In the genomic region with DNA sequence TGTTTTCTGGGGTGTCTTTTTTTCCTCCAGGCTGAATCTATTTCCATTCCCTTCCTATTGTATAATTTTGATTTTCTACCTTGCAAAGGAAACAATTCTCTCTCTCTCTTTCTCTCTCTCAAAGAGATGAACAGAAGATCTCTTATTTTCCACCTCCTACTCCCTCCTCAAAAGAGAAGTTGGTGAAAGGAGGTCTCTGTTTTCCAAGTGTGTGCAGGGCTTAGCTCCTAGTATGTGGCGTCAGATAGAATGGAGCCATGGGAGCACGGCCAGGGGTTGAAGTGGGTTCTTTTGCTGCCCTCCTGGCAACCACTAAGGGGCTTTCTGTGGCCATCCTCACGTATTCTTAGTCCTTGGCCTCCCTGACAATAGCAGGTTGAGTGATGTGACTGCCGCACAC, we compare ENCODE assay signal across 8 cellular contexts.
DNase-seq lines count a peak whose midpoint lies in the region; ATAC-seq and TF ChIP-seq lines count a peak whose summit lies in the region.

No MANE protein-coding gene starts in this region.

- DNase-seq in cardiac fibroblast (ENCODE audit: low read depth in 2 of 2) (peak in 1 of 2 donors; percentile 5), NCI-H1436 treated with DMSO at 0.1 percent for 48 hours (lab: John Stamatoyannopoulos, UW) (no peak), NCI-H1930 (lab: John Stamatoyannopoulos, UW) (no peak)
- DNase-seq in stimulated activated CD4-positive, alpha-beta T cell treated with anti-CD3 and anti-CD28 coated beads, Interleukin-4, amount 100 ng/mL, for 24 hours, result no peak

- peaks cover 13% of the 10 kb centered on the region for H3K79me2 ChIP-seq in ACC112 (ENCODE audit: control insufficient read depth, insufficient read depth, low read length, unreplicated experiment)

- peaks cover 38% of the 10 kb centered on the region for H3K4me1 ChIP-seq in ACC112 (ENCODE audit: control insufficient read depth, insufficient read depth, low read length, unreplicated experiment)
- peaks cover 23% of the 10 kb centered on the region for H3K4me1 ChIP-seq in mucosa of stomach (ENCODE audit: control insufficient read depth, insufficient read depth, low read length)

- TF ChIP-seq CTCF in cardiac fibroblast (IDR thresholded peaks at IDR 0.05; ENCODE audit: low read depth, low read length), result no peak

- H3K27me3 ChIP-seq in ACC112 (ENCODE audit: insufficient read depth, low read length) (no peaks in the 10 kb centered on the region), mucosa of stomach (ENCODE audit: control insufficient read depth, insufficient read depth, low read length) (no peaks in the 10 kb centered on the region)

- no peaks in the 10 kb centered on the region for H3K9me3 ChIP-seq in mucosa of stomach (ENCODE audit: control insufficient read depth, low read length)

- H3K27ac ChIP-seq in ACC112 (ENCODE audit: low read depth, low read length), result peak overlapping the region; percentile 82

- H2AFZ ChIP-seq in ACC112 (ENCODE audit: low read length, unreplicated experiment), result peak overlapping the region; percentile 8

- peak overlapping the region; percentile 87 for H3K4me3 ChIP-seq in ACC112 (ENCODE audit: low read depth, low read length)
- peak overlapping the region; percentile 50 to 60 for H3K4me3 ChIP-seq in cardiac fibroblast (replicated peaks in 1 of 2; ENCODE audit: low read depth in 2 of 2, low read length in 2 of 2)
- H3K4me3 ChIP-seq in mucosa of stomach (ENCODE audit: low read length), result peak overlapping the region; percentile 47

- H3K36me3 ChIP-seq in ACC112 (ENCODE audit: insufficient read depth, low read length), result no peaks in the 10 kb centered on the region
- no peaks in the 10 kb centered on the region for H3K36me3 ChIP-seq in mucosa of stomach (ENCODE audit: control insufficient read depth, insufficient read depth, low read length)

- peak; percentile 3 for ATAC-seq in HG03025 (IDR thresholded peaks at IDR 0.05; ENCODE audit: low FRiP score, unreplicated experiment)
- ATAC-seq in GM18858 (IDR thresholded peaks at IDR 0.05; ENCODE audit: unreplicated experiment), result no peak

- peak overlapping the region; percentile 81 for H3K9ac ChIP-seq in mucosa of stomach (ENCODE audit: low read length)
